18 cellular contexts compared by ENCODE assay signal in the genomic region with DNA sequence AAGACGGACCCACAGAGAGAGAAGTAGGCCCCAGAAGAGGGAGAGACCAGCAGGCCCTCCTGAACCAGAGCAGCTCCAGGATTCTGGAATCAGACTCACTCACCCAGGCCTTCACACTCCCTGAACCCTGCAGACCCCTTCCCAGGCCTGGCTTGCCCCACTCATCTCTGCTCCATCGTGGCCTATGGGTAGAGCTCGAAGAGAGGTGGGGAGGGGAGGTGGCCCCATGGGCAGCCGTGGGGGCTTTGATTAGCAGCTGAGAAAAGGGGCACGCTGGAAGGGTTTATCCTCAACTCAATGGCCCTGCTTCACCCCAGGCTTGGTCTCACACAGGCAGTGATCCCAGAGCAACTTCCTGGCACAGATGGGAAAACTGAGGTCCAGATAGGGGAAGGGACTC. TPM values are rescaled to one million over a fixed set of nuclear protein-coding genes. Genes with fewer than 3 reads are reported as not detected.
DNase-seq lines count a peak whose midpoint lies in the region; ATAC-seq, FAIRE-seq and TF ChIP-seq lines count a peak whose summit lies in the region.
"Had no signal": no experiment of that assay in that cellular context is flagged by ENCODE, and none has a peak within 500 bp of the region (broad histone marks: within the 10 kb centered on the region; RNA-seq: fewer than 3 reads in every experiment).

No MANE protein-coding gene starts in this region.

- H3K27ac ChIP-seq in cardiac muscle cell = peak overlapping the region; percentile 53
- no peak overlapping the region for H3K27ac ChIP-seq in right atrium auricular region
- no peak overlapping the region for H3K27ac ChIP-seq in kidney (ENCODE audit: low read depth in 2 of 2, low read length in 2 of 2)
- H3K27ac ChIP-seq in osteoblast (ENCODE audit: low read depth, low read length) = no peak overlapping the region
- H3K27ac ChIP-seq: GM23248, HL-60 had no signal

- FAIRE-seq in kidney (lab: Jason Lieb, UNC) = no peak
- FAIRE-seq: H54 had no signal

- TF ChIP-seq CTCF in cardiac muscle cell (IDR thresholded peaks at IDR 0.05; ENCODE audit: low read depth, low read length) = no peak
- no peak for TF ChIP-seq CTCF in right atrium auricular region (IDR thresholded peaks at IDR 0.05)
- no peak for TF ChIP-seq CTCF in kidney (IDR thresholded peaks at IDR 0.05; ENCODE audit: borderline replicate concordance, extremely low read depth, insufficient read depth)
- no peak for TF ChIP-seq CTCF in osteoblast (IDR thresholded peaks at IDR 0.05; ENCODE audit: extremely low read depth, low read depth, low read length)

- H3K79me2 ChIP-seq in osteoblast (ENCODE audit: insufficient read depth, low read length) = no peaks in the 10 kb centered on the region

- H3K27me3 ChIP-seq in cardiac muscle cell = no peaks in the 10 kb centered on the region
- no peaks in the 10 kb centered on the region for H3K27me3 ChIP-seq in right atrium auricular region
- peaks cover 52% of the 10 kb centered on the region for H3K27me3 ChIP-seq in osteoblast (ENCODE audit: insufficient read depth, low read length)

- no peak overlapping the region for H2AFZ ChIP-seq in osteoblast (ENCODE audit: low read length)
- H2AFZ ChIP-seq: GM23248 had no signal

- H3K9me3 ChIP-seq in cardiac muscle cell (ENCODE audit: low read depth) (no peaks in the 10 kb centered on the region), right atrium auricular region (no peaks in the 10 kb centered on the region), kidney (ENCODE audit: control insufficient read depth in 1 of 2, low read length in 2 of 2) (no peaks in the 10 kb centered on the region), osteoblast (ENCODE audit: low read depth, low read length) (no peaks in the 10 kb centered on the region)

- no peaks in the 10 kb centered on the region for H4K20me1 ChIP-seq in osteoblast (ENCODE audit: insufficient read depth, low read length)

- DNase-seq in cardiac muscle cell (ENCODE audit: low read depth in 1 of 2, low spot score in 1 of 2) (no peak), right atrium auricular region (ENCODE audit: low spot score) (no peak), kidney (peak; percentile 51), osteoblast (ENCODE audit: insufficient read length, low spot score, missing footprints) (peak; percentile 23), HuH-7.5 (ENCODE audit: low spot score) (no peak)
- no peak for DNase-seq in activated CD8-positive, alpha-beta memory T cell treated with anti-CD3 and anti-CD28 coated beads for 24 hours
- DNase-seq: ACHN; C1 segment of cervical spinal cord; Calu3; CD4-positive, alpha-beta T cell; DMS 273 treated with DMSO at 0.1 percent for 48 hours; GM23248 had no signal

- H3K4me1 ChIP-seq in cardiac muscle cell (ENCODE audit: low read depth) = peaks cover 28% of the 10 kb centered on the region
- peaks cover 0 to 33% of the 10 kb centered on the region in 2 donors for H3K4me1 ChIP-seq in right atrium auricular region
- H3K4me1 ChIP-seq in kidney (ENCODE audit: control insufficient read depth in 1 of 2, insufficient read depth in 1 of 2, low read depth in 1 of 2, low read length in 2 of 2) = peaks cover 21 to 41% of the 10 kb centered on the region in 2 donors
- no peaks in the 10 kb centered on the region for H3K4me1 ChIP-seq in osteoblast (ENCODE audit: insufficient read depth, low read length)

- no peak overlapping the region for H3K9ac ChIP-seq in kidney (ENCODE audit: low read length in 2 of 2)
- H3K9ac ChIP-seq: GM23248 had no signal

- intact Hi-C loops in kidney (cut with DNase I) = no loop called here

- H3K4me3 ChIP-seq in cardiac muscle cell = no peak overlapping the region
- no peak overlapping the region for H3K4me3 ChIP-seq in right atrium auricular region
- no peak overlapping the region for H3K4me3 ChIP-seq in kidney (ENCODE audit: low read length in 2 of 2)
- H3K4me3 ChIP-seq in osteoblast (ENCODE audit: insufficient read depth, low read length) = no peak overlapping the region
- H3K4me3 ChIP-seq: GM23248 had no signal

- no peak for ATAC-seq in GM19455 (IDR thresholded peaks at IDR 0.05; ENCODE audit: unreplicated experiment)
- ATAC-seq: HCT116 had no signal

- no peaks in the 10 kb centered on the region for H3K36me3 ChIP-seq in cardiac muscle cell
- no peaks in the 10 kb centered on the region for H3K36me3 ChIP-seq in right atrium auricular region
- H3K36me3 ChIP-seq in kidney (ENCODE audit: control insufficient read depth in 1 of 2, insufficient read depth in 2 of 2, low read length in 2 of 2) = no peaks in the 10 kb centered on the region
- H3K36me3 ChIP-seq in osteoblast (ENCODE audit: insufficient read depth, low read length) = no peaks in the 10 kb centered on the region

- H3K4me2 ChIP-seq in osteoblast (ENCODE audit: insufficient read depth, low read length) = no peak overlapping the region

RNA-seq across cellular contexts. Expression of gene MYMK, which starts 0.6 kb away (rescaled TPM):
- not detected in 2 replicates for total RNA-seq in cardiac muscle cell
- polyA plus RNA-seq in cardiac muscle cell = not detected in 2 replicates
- total RNA-seq in right atrium auricular region = not detected
- total RNA-seq in kidney = not detected
- polyA plus RNA-seq in kidney (ENCODE audit: insufficient read depth, low read depth, low replicate concordance) = not detected
- total RNA-seq in osteoblast = not detected in 2 replicates
- total RNA-seq: A172; Calu3; CD4-positive, alpha-beta T cell; Daoy; GM23248 had no signal
- polyA plus RNA-seq: GM23248 had no signal

RNA-seq across cellular contexts. Expression of gene ADAMTSL2, which starts 10.4 kb away (rescaled TPM):
- total RNA-seq in cardiac muscle cell (27.2 and 38.3 TPM in 2 replicates), right atrium auricular region (10 to 100 TPM in 1 of 2 donors, 1 to 10 TPM in 1; 4.9 to 27.7 TPM), kidney (32.1 TPM), osteoblast (under 0.01 and 0.29 TPM in 2 replicates)
- polyA plus RNA-seq in cardiac muscle cell (13.6 and 18.4 TPM in 2 replicates), kidney (ENCODE audit: insufficient read depth, low read depth, low replicate concordance) (20.0 TPM)
- total RNA-seq: Daoy had no signal
- polyA plus RNA-seq: GM23248 had no signal

RNA-seq across cellular contexts. Expression of gene SLC2A6, which starts 45.2 kb away (rescaled TPM):
- total RNA-seq in cardiac muscle cell = 2.4 and 8.6 TPM in 2 replicates
- polyA plus RNA-seq in cardiac muscle cell = 3.9 and 8.6 TPM in 2 replicates
- total RNA-seq in right atrium auricular region = 1 to 10 TPM; 4.3 to 5.2 TPM
- 5.8 TPM for total RNA-seq in kidney
- polyA plus RNA-seq in kidney (ENCODE audit: insufficient read depth, low read depth, low replicate concordance) = 2.5 TPM
- total RNA-seq in osteoblast = 25.3 TPM in 2 replicates

Comparison
In these comparisons a context has a peak if more than half of its experiments do, and no peak if none do; other contexts are left out.
1. DNase-seq: peak in kidney (single experiment) and osteoblast (single experiment); none in cardiac muscle cell (0 of 2), right atrium auricular region (single experiment), activated CD8-positive, alpha-beta memory T cell treated with anti-CD3 and anti-CD28 coated beads for 24 hours (single experiment) and HuH-7.5 (single experiment).